8 cellular contexts compared by ENCODE assay signal in the genomic region with DNA sequence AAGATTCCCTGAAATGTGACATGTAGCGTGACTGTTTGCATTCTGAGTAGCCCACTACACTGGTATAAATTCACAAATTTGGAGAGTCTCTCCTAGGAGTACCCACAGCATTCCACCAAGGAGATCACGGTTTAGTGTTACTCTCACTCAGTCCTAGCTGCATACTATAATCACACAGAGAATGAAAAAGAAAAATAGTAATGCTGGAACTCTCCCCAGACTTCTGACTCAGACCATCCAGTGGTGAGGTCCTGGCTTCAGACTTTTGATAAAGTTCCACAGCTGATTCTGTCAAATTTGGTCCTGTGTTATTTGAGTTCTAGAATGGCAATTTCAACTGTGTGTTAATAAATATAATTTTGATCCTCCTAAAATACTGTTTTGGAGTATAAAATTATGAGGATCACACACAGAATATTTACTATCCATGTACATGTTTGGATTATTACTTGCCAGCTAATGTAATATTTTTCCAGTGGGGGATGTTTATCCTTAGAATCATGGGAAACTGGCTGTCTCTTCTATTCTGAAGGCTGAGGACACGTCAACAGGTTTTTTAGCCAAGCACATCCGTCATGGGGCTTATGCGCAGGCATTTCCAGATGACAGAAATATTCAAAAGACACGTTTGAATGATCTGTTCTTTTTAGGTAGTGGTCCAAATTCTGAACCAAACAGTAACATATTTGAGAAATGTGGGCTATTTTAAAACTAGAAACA. TPM values are rescaled to one million over a fixed set of nuclear protein-coding genes. Genes with fewer than 3 reads are reported as not detected.
A peak's percentile ranks its signal among the peaks of the same experiment; 100 is the strongest.
DNase-seq lines count a peak whose midpoint lies in the region; ATAC-seq and TF ChIP-seq lines count a peak whose summit lies in the region.

No MANE protein-coding gene starts in this region.

- H3K4me3 ChIP-seq in AG10803 (ENCODE audit: low read length): no peak overlapping the region
- no peak overlapping the region for H3K4me3 ChIP-seq in sigmoid colon

- WGBS in sigmoid colon, 2 donors: 57 to 59% methylated on average over 6 of the region's 6 CpGs

- TF ChIP-seq EP300 in sigmoid colon (IDR thresholded peaks at IDR 0.05): no peak

- peaks cover 0 to 58% (median 38%) of the 10 kb centered on the region in 4 donors for H3K4me1 ChIP-seq in sigmoid colon

- no peaks in the 10 kb centered on the region for H3K27me3 ChIP-seq in sigmoid colon

- peak; percentile 59 for ATAC-seq in SK-N-SH treated with all-trans-retinoic acid at 6 μM for 48 hours
- peak; percentile 80 for ATAC-seq in Right ventricle myocardium superior (ENCODE audit: poor library complexity)

- DNase-seq in AG10803 (ENCODE audit: low read depth) (peak; percentile 81), Right ventricle myocardium superior (no peak), sigmoid colon (no peak), HUDEP-2 (lab: John Stamatoyannopoulos, UW; ENCODE audit: unreplicated experiment in 76 of 76) (no peak), pons (ENCODE audit: low spot score) (no peak)
- DNase-seq in activated effector memory CD4-positive, alpha-beta T cell treated with Interleukin-2 at 50 U/mL for 16 hours: no peak
- DNase-seq in NK-92 treated with Interleukin-12 subunit alpha and Interleukin-12 subunit beta, amount 100 ng/mL, for 24 hours (lab: John Stamatoyannopoulos, UW): no peak

- H3K27ac ChIP-seq in sigmoid colon: peak overlapping the region; percentile 58 to 77 (median 72)

- TF ChIP-seq CTCF in AG10803 (conservative IDR thresholded peaks at IDR 0.05; ENCODE audit: low read length) (no peak), sigmoid colon (IDR thresholded peaks at IDR 0.05) (no peak)

- no peak for TF ChIP-seq POLR2A in sigmoid colon (IDR thresholded peaks at IDR 0.05)

- intact Hi-C loops in Right ventricle myocardium superior (cut with DNase I) (loop anchor here (2.0 kb wide), 1 partner anchor 74 kb away; no protein-coding TSS in a partner anchor), sigmoid colon (cut with DNase I) (loop anchor here (2.0 kb wide), 1 partner anchor 122 kb away; the partner anchor contains the start of gene ECHDC1)

- no peaks in the 10 kb centered on the region for H3K36me3 ChIP-seq in sigmoid colon

- no peaks in the 10 kb centered on the region for H3K9me3 ChIP-seq in sigmoid colon

TF ChIP-seq in SK-N-SH treated with all-trans-retinoic acid at 6 μM for 48 hours, 23 proteins besides CTCF, POLR2A, EP300 and RAD21:
- TF ChIP-seq ZFP3 (CRISPR knock-in tag; IDR thresholded peaks at IDR 0.05) (no peak), PATZ1 (CRISPR knock-in tag; IDR thresholded peaks at IDR 0.05; ENCODE audit: borderline replicate concordance) (no peak), ZFP30 (CRISPR knock-in tag; IDR thresholded peaks at IDR 0.05) (no peak), SNAI2 (CRISPR knock-in tag; IDR thresholded peaks at IDR 0.05) (no peak), ARNTL (CRISPR knock-in tag; IDR thresholded peaks at IDR 0.05; ENCODE audit: borderline replicate concordance, low read depth) (no peak), GLIS3 (CRISPR knock-in tag; IDR thresholded peaks at IDR 0.05) (no peak), ESRRG (CRISPR knock-in tag; IDR thresholded peaks at IDR 0.05) (no peak), ZC3H10 (CRISPR knock-in tag; IDR thresholded peaks at IDR 0.05) (no peak), ZNF70 (CRISPR knock-in tag; IDR thresholded peaks at IDR 0.05) (no peak)
- TF ChIP-seq, protein P1, sequence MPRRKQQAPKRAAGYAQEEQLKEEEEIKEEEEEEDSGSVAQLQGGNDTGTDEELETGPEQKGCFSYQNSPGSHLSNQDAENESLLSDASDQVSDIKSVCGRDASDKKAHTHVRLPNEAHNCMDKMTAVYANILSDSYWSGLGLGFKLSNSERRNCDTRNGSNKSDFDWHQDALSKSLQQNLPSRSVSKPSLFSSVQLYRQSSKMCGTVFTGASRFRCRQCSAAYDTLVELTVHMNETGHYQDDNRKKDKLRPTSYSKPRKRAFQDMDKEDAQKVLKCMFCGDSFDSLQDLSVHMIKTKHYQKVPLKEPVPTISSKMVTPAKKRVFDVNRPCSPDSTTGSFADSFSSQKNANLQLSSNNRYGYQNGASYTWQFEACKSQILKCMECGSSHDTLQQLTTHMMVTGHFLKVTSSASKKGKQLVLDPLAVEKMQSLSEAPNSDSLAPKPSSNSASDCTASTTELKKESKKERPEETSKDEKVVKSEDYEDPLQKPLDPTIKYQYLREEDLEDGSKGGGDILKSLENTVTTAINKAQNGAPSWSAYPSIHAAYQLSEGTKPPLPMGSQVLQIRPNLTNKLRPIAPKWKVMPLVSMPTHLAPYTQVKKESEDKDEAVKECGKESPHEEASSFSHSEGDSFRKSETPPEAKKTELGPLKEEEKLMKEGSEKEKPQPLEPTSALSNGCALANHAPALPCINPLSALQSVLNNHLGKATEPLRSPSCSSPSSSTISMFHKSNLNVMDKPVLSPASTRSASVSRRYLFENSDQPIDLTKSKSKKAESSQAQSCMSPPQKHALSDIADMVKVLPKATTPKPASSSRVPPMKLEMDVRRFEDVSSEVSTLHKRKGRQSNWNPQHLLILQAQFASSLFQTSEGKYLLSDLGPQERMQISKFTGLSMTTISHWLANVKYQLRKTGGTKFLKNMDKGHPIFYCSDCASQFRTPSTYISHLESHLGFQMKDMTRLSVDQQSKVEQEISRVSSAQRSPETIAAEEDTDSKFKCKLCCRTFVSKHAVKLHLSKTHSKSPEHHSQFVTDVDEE (CRISPR knock-in tag; IDR thresholded peaks at IDR 0.05): no peak

RNA-seq across cellular contexts. Expression of gene KIAA0408, which starts 5.1 kb away (rescaled TPM):
- total RNA-seq in Right ventricle myocardium superior: 3.1 TPM
- total RNA-seq in sigmoid colon: 100 to 1,000 TPM in 1 of 4 donors, 10 to 100 TPM in 3; 27.3 to 103 (median 58.5) TPM
- 1 to 10 TPM in 2 of 3 donors, under 1 TPM in 1; 0.46 to 2.4 (median 1.9) TPM for polyA plus RNA-seq in sigmoid colon
